ENCODE assay signal across 2 cellular contexts in the genomic region with DNA sequence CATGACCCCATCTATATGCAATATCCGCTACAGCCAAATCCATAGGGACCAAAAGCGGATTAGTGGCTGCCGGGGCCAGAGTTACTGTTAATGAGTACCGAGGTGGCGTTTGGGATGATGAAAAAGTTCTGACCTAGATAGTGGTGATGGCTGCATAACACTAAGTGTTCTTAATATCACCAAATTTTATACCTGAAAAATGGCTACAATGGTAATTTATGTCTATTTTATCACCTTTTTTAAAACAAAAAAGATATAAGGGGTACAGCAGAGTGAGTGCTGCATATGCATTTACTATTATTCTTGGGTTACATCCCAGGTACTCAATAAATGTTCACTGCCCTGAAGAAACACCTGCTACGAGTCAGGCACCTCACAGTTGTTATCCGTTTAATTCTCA.
TF ChIP-seq lines count a peak whose summit lies in the region.

No MANE protein-coding gene starts in this region.

TF ChIP-seq in A549, 52 proteins besides CTCF, POLR2A, EP300 and RAD21:
- TF ChIP-seq HDAC2 (IDR thresholded peaks at IDR 0.05) (no peak), BHLHE40 (IDR thresholded peaks at IDR 0.05; ENCODE audit: low read depth, low read length) (no peak)
TF ChIP-seq in A549: peak in this region for 0.

TF ChIP-seq in H1, 55 proteins besides CTCF, POLR2A, EP300 and RAD21:
- no peak for TF ChIP-seq KDM4A (IDR thresholded peaks at IDR 0.05; ENCODE audit: low read depth, low read length, severe bottlenecking)
- no peak for TF ChIP-seq HDAC2 (IDR thresholded peaks at IDR 0.05; ENCODE audit: borderline replicate concordance in 1 of 2, low read depth in 2 of 2, low read length in 2 of 2)
- TF ChIP-seq SUZ12 (IDR thresholded peaks at IDR 0.05; ENCODE audit: low read length), result 0 out of 2 replicates have a peak, but pooled peaks have one; percentile 0
